In the genomic region with DNA sequence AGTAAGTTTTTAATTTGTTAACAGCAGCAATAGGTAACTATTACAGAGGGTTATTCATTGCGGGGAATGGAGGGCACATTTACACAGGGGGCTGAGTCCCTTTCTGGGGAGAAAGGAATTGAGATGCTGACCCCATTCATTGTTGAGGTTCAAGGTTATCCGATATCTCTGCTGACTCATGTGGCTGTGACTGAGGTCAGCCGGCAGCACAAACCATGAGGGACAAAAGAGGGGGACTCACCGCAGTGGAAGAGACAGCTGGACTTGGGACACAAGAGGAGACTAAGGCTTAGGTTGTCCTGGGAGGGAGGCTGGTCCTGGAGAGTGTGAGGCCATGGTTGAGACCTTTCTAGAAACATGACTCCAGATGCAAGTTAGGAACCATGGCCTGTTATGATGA, we compare ENCODE assay signal across 2 cellular contexts.
TF ChIP-seq lines count a peak whose summit lies in the region.

No MANE protein-coding gene starts in this region.

TF ChIP-seq in HepG2, 621 proteins besides CTCF, POLR2A, EP300 and RAD21:
- TF ChIP-seq, protein P1, sequence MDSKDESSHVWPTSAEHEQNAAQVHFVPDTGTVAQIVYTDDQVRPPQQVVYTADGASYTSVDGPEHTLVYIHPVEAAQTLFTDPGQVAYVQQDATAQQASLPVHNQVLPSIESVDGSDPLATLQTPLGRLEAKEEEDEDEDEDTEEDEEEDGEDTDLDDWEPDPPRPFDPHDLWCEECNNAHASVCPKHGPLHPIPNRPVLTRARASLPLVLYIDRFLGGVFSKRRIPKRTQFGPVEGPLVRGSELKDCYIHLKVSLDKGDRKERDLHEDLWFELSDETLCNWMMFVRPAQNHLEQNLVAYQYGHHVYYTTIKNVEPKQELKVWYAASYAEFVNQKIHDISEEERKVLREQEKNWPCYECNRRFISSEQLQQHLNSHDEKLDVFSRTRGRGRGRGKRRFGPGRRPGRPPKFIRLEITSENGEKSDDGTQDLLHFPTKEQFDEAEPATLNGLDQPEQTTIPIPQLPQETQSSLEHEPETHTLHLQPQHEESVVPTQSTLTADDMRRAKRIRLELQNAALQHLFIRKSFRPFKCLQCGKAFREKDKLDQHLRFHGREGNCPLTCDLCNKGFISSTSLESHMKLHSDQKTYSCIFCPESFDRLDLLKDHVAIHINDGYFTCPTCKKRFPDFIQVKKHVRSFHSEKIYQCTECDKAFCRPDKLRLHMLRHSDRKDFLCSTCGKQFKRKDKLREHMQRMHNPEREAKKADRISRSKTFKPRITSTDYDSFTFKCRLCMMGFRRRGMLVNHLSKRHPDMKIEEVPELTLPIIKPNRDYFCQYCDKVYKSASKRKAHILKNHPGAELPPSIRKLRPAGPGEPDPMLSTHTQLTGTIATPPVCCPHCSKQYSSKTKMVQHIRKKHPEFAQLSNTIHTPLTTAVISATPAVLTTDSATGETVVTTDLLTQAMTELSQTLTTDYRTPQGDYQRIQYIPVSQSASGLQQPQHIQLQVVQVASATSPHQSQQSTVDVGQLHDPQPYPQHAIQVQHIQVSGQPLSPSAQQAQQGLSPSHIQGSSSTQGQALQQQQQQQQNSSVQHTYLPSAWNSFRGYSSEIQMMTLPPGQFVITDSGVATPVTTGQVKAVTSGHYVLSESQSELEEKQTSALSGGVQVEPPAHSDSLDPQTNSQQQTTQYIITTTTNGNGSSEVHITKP (CRISPR knock-in tag; IDR thresholded peaks at IDR 0.05; ENCODE audit: low read depth), result 0 out of 2 replicates have a peak, but pooled peaks have one; percentile 37
- TF ChIP-seq MBD4 (IDR thresholded peaks at IDR 0.05; ENCODE audit: borderline replicate concordance, low read length) (no peak), MTA1 (CRISPR knock-in tag; IDR thresholded peaks at IDR 0.05; ENCODE audit: borderline replicate concordance) (no peak), FOSL2 (CRISPR knock-in tag; IDR thresholded peaks at IDR 0.05) (peak; percentile 51), HNRNPLL (IDR thresholded peaks at IDR 0.05; ENCODE audit: low read depth, low read length, poor library complexity, severe bottlenecking) (no peak), KDM1A (CRISPR knock-in tag; IDR thresholded peaks at IDR 0.05) (no peak), JUN (CRISPR knock-in tag; IDR thresholded peaks at IDR 0.05) (no peak)
- TF ChIP-seq, protein P2, sequence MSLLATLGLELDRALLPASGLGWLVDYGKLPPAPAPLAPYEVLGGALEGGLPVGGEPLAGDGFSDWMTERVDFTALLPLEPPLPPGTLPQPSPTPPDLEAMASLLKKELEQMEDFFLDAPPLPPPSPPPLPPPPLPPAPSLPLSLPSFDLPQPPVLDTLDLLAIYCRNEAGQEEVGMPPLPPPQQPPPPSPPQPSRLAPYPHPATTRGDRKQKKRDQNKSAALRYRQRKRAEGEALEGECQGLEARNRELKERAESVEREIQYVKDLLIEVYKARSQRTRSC (CRISPR knock-in tag; IDR thresholded peaks at IDR 0.05; ENCODE audit: low read depth), result no peak
- TF ChIP-seq, protein P3, sequence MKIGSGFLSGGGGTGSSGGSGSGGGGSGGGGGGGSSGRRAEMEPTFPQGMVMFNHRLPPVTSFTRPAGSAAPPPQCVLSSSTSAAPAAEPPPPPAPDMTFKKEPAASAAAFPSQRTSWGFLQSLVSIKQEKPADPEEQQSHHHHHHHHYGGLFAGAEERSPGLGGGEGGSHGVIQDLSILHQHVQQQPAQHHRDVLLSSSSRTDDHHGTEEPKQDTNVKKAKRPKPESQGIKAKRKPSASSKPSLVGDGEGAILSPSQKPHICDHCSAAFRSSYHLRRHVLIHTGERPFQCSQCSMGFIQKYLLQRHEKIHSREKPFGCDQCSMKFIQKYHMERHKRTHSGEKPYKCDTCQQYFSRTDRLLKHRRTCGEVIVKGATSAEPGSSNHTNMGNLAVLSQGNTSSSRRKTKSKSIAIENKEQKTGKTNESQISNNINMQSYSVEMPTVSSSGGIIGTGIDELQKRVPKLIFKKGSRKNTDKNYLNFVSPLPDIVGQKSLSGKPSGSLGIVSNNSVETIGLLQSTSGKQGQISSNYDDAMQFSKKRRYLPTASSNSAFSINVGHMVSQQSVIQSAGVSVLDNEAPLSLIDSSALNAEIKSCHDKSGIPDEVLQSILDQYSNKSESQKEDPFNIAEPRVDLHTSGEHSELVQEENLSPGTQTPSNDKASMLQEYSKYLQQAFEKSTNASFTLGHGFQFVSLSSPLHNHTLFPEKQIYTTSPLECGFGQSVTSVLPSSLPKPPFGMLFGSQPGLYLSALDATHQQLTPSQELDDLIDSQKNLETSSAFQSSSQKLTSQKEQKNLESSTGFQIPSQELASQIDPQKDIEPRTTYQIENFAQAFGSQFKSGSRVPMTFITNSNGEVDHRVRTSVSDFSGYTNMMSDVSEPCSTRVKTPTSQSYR (CRISPR knock-in tag; IDR thresholded peaks at IDR 0.05; ENCODE audit: borderline replicate concordance), result no peak
- TF ChIP-seq, protein P4, sequence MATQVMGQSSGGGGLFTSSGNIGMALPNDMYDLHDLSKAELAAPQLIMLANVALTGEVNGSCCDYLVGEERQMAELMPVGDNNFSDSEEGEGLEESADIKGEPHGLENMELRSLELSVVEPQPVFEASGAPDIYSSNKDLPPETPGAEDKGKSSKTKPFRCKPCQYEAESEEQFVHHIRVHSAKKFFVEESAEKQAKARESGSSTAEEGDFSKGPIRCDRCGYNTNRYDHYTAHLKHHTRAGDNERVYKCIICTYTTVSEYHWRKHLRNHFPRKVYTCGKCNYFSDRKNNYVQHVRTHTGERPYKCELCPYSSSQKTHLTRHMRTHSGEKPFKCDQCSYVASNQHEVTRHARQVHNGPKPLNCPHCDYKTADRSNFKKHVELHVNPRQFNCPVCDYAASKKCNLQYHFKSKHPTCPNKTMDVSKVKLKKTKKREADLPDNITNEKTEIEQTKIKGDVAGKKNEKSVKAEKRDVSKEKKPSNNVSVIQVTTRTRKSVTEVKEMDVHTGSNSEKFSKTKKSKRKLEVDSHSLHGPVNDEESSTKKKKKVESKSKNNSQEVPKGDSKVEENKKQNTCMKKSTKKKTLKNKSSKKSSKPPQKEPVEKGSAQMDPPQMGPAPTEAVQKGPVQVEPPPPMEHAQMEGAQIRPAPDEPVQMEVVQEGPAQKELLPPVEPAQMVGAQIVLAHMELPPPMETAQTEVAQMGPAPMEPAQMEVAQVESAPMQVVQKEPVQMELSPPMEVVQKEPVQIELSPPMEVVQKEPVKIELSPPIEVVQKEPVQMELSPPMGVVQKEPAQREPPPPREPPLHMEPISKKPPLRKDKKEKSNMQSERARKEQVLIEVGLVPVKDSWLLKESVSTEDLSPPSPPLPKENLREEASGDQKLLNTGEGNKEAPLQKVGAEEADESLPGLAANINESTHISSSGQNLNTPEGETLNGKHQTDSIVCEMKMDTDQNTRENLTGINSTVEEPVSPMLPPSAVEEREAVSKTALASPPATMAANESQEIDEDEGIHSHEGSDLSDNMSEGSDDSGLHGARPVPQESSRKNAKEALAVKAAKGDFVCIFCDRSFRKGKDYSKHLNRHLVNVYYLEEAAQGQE (IDR thresholded peaks at IDR 0.05; ENCODE audit: borderline replicate concordance in 1 of 2, low read depth in 1 of 2, low read length in 2 of 2), result no peak
TF ChIP-seq in HepG2: peak in this region for 2.

TF ChIP-seq in K562, 482 proteins besides CTCF, POLR2A, EP300 and RAD21:
- TF ChIP-seq C11orf30 (IDR thresholded peaks at IDR 0.05; ENCODE audit: low read depth), result peak; percentile 31; the same call in 1 of the 2 replicates
- TF ChIP-seq, protein P5, sequence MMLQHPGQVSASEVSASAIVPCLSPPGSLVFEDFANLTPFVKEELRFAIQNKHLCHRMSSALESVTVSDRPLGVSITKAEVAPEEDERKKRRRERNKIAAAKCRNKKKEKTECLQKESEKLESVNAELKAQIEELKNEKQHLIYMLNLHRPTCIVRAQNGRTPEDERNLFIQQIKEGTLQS (IDR thresholded peaks at IDR 0.05), result peak; percentile 18; the same call in 1 of the 2 replicates
- TF ChIP-seq, protein P5 (CRISPR knock-in tag; conservative IDR thresholded peaks at IDR 0.05), result no peak
- TF ChIP-seq ATF7 (IDR thresholded peaks at IDR 0.05), result peak; percentile 24; the same call in 1 of the 2 replicates
- 0 out of 2 replicates have a peak, but pooled peaks have one; percentile 27 for TF ChIP-seq MAFG (tag; conservative IDR thresholded peaks at IDR 0.05)
- TF ChIP-seq L3MBTL2 (IDR thresholded peaks at IDR 0.05), result no peak
- TF ChIP-seq ESRRA (IDR thresholded peaks at IDR 0.05; ENCODE audit: borderline replicate concordance, low read depth), result peak; percentile 88
- TF ChIP-seq FOSL1 (tag; conservative IDR thresholded peaks at IDR 0.05), result peak; percentile 78
- TF ChIP-seq GATAD2A (IDR thresholded peaks at IDR 0.05), result no peak
- TF ChIP-seq, protein P6, sequence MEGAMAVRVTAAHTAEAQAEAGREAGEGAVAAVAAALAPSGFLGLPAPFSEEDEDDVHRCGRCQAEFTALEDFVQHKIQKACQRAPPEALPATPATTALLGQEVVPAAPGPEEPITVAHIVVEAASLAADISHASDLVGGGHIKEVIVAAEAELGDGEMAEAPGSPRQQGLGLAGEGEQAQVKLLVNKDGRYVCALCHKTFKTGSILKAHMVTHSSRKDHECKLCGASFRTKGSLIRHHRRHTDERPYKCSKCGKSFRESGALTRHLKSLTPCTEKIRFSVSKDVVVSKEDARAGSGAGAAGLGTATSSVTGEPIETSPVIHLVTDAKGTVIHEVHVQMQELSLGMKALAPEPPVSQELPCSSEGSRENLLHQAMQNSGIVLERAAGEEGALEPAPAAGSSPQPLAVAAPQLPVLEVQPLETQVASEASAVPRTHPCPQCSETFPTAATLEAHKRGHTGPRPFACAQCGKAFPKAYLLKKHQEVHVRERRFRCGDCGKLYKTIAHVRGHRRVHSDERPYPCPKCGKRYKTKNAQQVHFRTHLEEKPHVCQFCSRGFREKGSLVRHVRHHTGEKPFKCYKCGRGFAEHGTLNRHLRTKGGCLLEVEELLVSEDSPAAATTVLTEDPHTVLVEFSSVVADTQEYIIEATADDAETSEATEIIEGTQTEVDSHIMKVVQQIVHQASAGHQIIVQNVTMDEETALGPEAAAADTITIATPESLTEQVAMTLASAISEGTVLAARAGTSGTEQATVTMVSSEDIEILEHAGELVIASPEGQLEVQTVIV (CRISPR knock-in tag; IDR thresholded peaks at IDR 0.05; ENCODE audit: borderline replicate concordance), result no peak
- no peak for TF ChIP-seq EWSR1 (IDR thresholded peaks at IDR 0.05; ENCODE audit: borderline replicate concordance, low read depth, partially characterized antibody)
- no peak for TF ChIP-seq U2AF1 (optimal IDR thresholded peaks at IDR 0.05; ENCODE audit: low read depth, low read length)
- TF ChIP-seq, protein P7, sequence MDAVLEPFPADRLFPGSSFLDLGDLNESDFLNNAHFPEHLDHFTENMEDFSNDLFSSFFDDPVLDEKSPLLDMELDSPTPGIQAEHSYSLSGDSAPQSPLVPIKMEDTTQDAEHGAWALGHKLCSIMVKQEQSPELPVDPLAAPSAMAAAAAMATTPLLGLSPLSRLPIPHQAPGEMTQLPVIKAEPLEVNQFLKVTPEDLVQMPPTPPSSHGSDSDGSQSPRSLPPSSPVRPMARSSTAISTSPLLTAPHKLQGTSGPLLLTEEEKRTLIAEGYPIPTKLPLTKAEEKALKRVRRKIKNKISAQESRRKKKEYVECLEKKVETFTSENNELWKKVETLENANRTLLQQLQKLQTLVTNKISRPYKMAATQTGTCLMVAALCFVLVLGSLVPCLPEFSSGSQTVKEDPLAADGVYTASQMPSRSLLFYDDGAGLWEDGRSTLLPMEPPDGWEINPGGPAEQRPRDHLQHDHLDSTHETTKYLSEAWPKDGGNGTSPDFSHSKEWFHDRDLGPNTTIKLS (IDR thresholded peaks at IDR 0.05; ENCODE audit: borderline replicate concordance, low read depth), result no peak
- TF ChIP-seq HNRNPK (IDR thresholded peaks at IDR 0.05; ENCODE audit: low read depth, low read length, poor library complexity, severe bottlenecking), result no peak
- TF ChIP-seq JUND (IDR thresholded peaks at IDR 0.05; ENCODE audit: borderline replicate concordance, low read depth, low read length), result peak; percentile 53; the same call in 1 of the 2 replicates
- peak; percentile 61; the same call in 2 of the 3 replicates for TF ChIP-seq JUND (tag; IDR thresholded peaks at IDR 0.05; ENCODE audit: borderline replicate concordance, low read depth, low read length)
- TF ChIP-seq NFE2 (IDR thresholded peaks at IDR 0.05; ENCODE audit: low read depth), result peak; percentile 73
- TF ChIP-seq SOX6 (IDR thresholded peaks at IDR 0.05), result peak; percentile 78
- TF ChIP-seq, protein P1 (IDR thresholded peaks at IDR 0.05; ENCODE audit: partially characterized antibody), result peak; percentile 83
TF ChIP-seq in K562: peak in this region for 10.
